In the genomic region with DNA sequence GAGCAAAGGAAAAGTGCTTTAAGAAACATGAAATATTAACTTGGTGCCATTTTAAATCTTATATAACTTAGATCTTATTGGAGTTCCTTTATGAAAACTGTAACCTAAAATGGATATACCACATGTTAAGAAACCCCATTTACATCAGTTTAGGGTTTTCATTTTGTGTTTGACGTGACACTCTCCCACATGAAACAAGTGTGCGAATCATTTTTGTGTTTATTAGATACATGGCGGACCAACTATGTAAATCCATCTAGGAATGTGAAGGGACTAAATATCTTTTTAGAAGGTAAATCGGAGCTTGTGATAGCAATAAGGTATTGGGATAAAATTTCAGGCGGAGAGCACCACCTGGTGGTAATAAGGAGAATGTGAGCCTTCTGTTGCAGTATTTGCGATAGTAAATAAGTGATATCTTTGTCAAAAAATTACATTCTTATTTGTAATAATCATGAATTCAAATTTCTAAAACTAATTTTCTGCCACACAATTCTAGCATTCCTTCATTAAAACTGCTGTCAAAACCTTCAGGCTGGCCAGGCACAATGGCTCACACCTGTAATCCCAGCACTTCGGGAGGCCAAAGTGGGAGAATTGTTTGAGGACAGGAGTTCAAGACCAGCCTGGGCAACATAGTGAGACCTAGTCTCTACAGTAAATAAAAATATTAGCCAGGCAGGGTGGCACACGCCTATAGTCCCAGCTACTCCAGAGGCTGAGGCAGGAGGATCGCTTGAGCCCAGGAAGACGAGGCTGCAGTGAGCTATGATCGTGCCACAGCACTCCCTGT, we compare ENCODE assay signal across 7 cellular contexts. TPM values are rescaled to one million over a fixed set of nuclear protein-coding genes. Genes with fewer than 3 reads are reported as not detected.
DNase-seq lines count a peak whose midpoint lies in the region; ATAC-seq, FAIRE-seq and TF ChIP-seq lines count a peak whose summit lies in the region.

No MANE protein-coding gene starts in this region.

- no peak for TF ChIP-seq POLR2A in K562 (conservative IDR thresholded peaks at IDR 0.05)

- H3K4me3 ChIP-seq in OCI-LY7 (ENCODE audit: low read depth, low read length, poor library complexity, severe bottlenecking) (no peak overlapping the region), K562 (no peak overlapping the region)

- peaks cover 15% of the 10 kb centered on the region; the same call in 1 of the 2 replicates for H4K20me1 ChIP-seq in OCI-LY7 (ENCODE audit: insufficient read depth, low read length)
- H4K20me1 ChIP-seq in K562 (replicated peaks; ENCODE audit: control insufficient read depth, insufficient read depth, low read length) = no peaks in the 10 kb centered on the region

- H3K79me2 ChIP-seq in OCI-LY7 (ENCODE audit: insufficient read depth, low read depth, low read length) (peaks cover 84% of the 10 kb centered on the region), K562 (ENCODE audit: control insufficient read depth, insufficient read depth, low read length) (peaks cover 94% of the 10 kb centered on the region)

- H3K36me3 ChIP-seq in OCI-LY7 (ENCODE audit: insufficient read depth, low read length) = peaks cover 30% of the 10 kb centered on the region
- H3K36me3 ChIP-seq in K562 (ENCODE audit: control insufficient read depth, insufficient read depth, low read length) = peaks cover 53% of the 10 kb centered on the region

- peak; percentile 95 to 98 for TF ChIP-seq RAD21 in K562 (CRISPR knock-in tag; conservative IDR thresholded peaks at IDR 0.05 in 1 of 2, IDR thresholded peaks at IDR 0.05 in 1 of 2)

- H3K4me1 ChIP-seq in OCI-LY7 (ENCODE audit: insufficient read depth, low read length, poor library complexity, severe bottlenecking) (peaks cover 45% of the 10 kb centered on the region), K562 (replicated peaks in 1 of 2; ENCODE audit: control insufficient read depth in 2 of 2, insufficient read depth in 2 of 2, low read length in 2 of 2) (peaks cover 8 to 25% of the 10 kb centered on the region in 2 experiments)

- H2AFZ ChIP-seq in OCI-LY7 (ENCODE audit: low read length) (no peak overlapping the region), K562 (ENCODE audit: low read depth, low read length) (no peak overlapping the region)

- H3K9me2 ChIP-seq in OCI-LY7 (ENCODE audit: insufficient read depth, low read length) = no peaks in the 10 kb centered on the region

- TF ChIP-seq EP300 in K562 (IDR thresholded peaks at IDR 0.05; ENCODE audit: low read length) = no peak

- CTCF ChIA-PET in OCI-LY7 (lab: Charles Lee; ENCODE audit: unreplicated experiment) (interaction anchor here (0.9 to 1.0 kb wide), 3 partner anchors 60 to 253 kb away, joined by 3 to 6 read pairs (median 3); no protein-coding TSS in a partner anchor), K562 (lab: Yijun Ruan, JAX; ENCODE audit: low intra/inter-chr PET ratio) (interaction anchor here (0.6 to 5.1 kb wide), 12 partner anchors 20 to 664 kb away, joined by 3 to 43 read pairs (median 6); partner anchors contain the start of gene PPT1)

- in situ Hi-C loops in K562 (cut with MboI) = loop anchor here (5.0 kb wide), 3 partner anchors 68 to 323 kb away; no protein-coding TSS in a partner anchor

- peak; percentile 85 for FAIRE-seq in K562 (lab: Jason Lieb, UNC)

- ATAC-seq in K562 = peak; percentile 69
- ATAC-seq in GM21528 (IDR thresholded peaks at IDR 0.05; ENCODE audit: low FRiP score, unreplicated experiment) = no peak

- no peak overlapping the region for H3K9ac ChIP-seq in K562 (ENCODE audit: insufficient read depth in 1 of 2, low read depth in 2 of 2, low read length in 2 of 2)

- peak; percentile 50 for DNase-seq in DMS53 treated with DMSO at 0.1 percent for 48 hours (lab: John Stamatoyannopoulos, UW; ENCODE audit: unreplicated experiment)
- DNase-seq in HT1080 (ENCODE audit: low read depth) = peak; percentile 22
- DNase-seq in OCI-LY7 (ENCODE audit: low spot score) = peak; percentile 72
- peak; percentile 50 to 80 (median 54) for DNase-seq in K562 (ENCODE audit: extremely low read depth in 1 of 4, low spot score in 3 of 4)
- DNase-seq in inferior parietal cortex (ENCODE audit: extremely low spot score) = peak; percentile 85
- peak; percentile 38 for DNase-seq in stromal cell of bone marrow (ENCODE audit: low read depth)

- no peaks in the 10 kb centered on the region for H3K27me3 ChIP-seq in K562 (ENCODE audit: control insufficient read depth in 2 of 2, insufficient read depth in 2 of 2, low read length in 2 of 2)

- H3K9me3 ChIP-seq in OCI-LY7 (ENCODE audit: low read length) (no peaks in the 10 kb centered on the region), K562 (replicated peaks; ENCODE audit: control insufficient read depth, insufficient read depth, low read depth, low read length) (no peaks in the 10 kb centered on the region)

- BruUV-seq in OCI-LY7 (replicated peaks; lab: Mats Ljungman, UMichigan) (no TSS peak), K562 (replicated peaks; lab: Mats Ljungman, UMichigan) (no TSS peak)

- peak; percentile 99 for TF ChIP-seq CTCF in OCI-LY7 (conservative IDR thresholded peaks at IDR 0.05; ENCODE audit: low read length)
- TF ChIP-seq CTCF in K562 (IDR thresholded peaks at IDR 0.05 in 2 of 3, conservative IDR thresholded peaks at IDR 0.05 in 1 of 3; ENCODE audit: insufficient read depth in 2 of 3, low read depth in 1 of 3, low read length in 3 of 3) = peak; percentile 56 to 92 (median 75); a peak in 5 of 6 replicates

- 48% methylated on average over 11 of the region's 11 CpGs for WGBS in K562 (ENCODE audit: insufficient coverage, low coverage, missing lambda C conversion rate)

- POLR2A ChIA-PET in OCI-LY7 (lab: Charles Lee) = interaction anchor here (0.5 to 1.9 kb wide), 7 partner anchors 12 to 583 kb away, joined by 3 to 4 read pairs (median 3); no protein-coding TSS in a partner anchor
- POLR2A ChIA-PET in K562 (lab: Yijun Ruan, JAX) = interaction anchor here (0.7 to 1.8 kb wide), 11 partner anchors 10 to 262 kb away, joined by 3 to 7 read pairs (median 4); no protein-coding TSS in a partner anchor

- H3K4me2 ChIP-seq in OCI-LY7 (ENCODE audit: low read length) = peak overlapping the region; percentile 42
- H3K4me2 ChIP-seq in K562 (ENCODE audit: insufficient read depth, low read length) = no peak overlapping the region

- H3K9me1 ChIP-seq in K562 (ENCODE audit: control insufficient read depth, insufficient read depth, low read length) = no peaks in the 10 kb centered on the region

- intact Hi-C loops in OCI-LY7 (cut with micrococcal nuclease; ENCODE audit: unreplicated experiment) (loop anchor here (1.0 to 5.0 kb wide), 4 partner anchors 23 to 323 kb away; no protein-coding TSS in a partner anchor), K562 (cut with micrococcal nuclease) (loop anchor here (2.0 to 5.0 kb wide), 5 partner anchors 66 to 323 kb away; partner anchors contain the start of gene COL9A2)

- H3K27ac ChIP-seq in OCI-LY7 (ENCODE audit: low read depth, low read length, poor library complexity, severe bottlenecking) (peak overlapping the region; percentile 34), K562 (ENCODE audit: extremely low read depth, low read depth, low read length) (no peak overlapping the region)

RNA-seq across cellular contexts. Expression of gene SMAP2, which starts 31.3 kb away (rescaled TPM):
- 19.1 and 23.2 TPM in 2 replicates for total RNA-seq in HT1080 (2014; rRNA removed; shearing (Covaris generic))
- 25.8 and 26.8 TPM in 2 replicates for polyA plus RNA-seq in HT1080 (2015; cell fraction: cytosol; rRNA removed)
- polyA plus RNA-seq in HT1080 (2015; cell fraction: nucleus; rRNA removed) = 19.9 and 23.4 TPM in 2 replicates
- 50.3 and 60.5 TPM in 2 replicates for total RNA-seq in OCI-LY7 (2014; rRNA removed; shearing (Covaris generic))
- total RNA-seq in OCI-LY7 (2022) (105 and 118 TPM in 2 replicates), K562 (2014; rRNA removed) (80.1 and 98.2 TPM in 2 replicates), K562 (2014; rRNA removed; fragmentation: Illumina TruSeq; extraction: Trizol) (94.1 and 101 TPM in 2 replicates), K562 (2015; rRNA removed; fragmentation: Illumina TruSeq; extraction: Trizol) (89.1 and 92.4 TPM in 2 replicates), K562 (2021) (109 and 117 TPM in 2 replicates)
- total RNA-seq in K562 (2011; cell fraction: chromatin; rRNA removed; ENCODE audit: low replicate concordance) = 77.4 and 118 TPM in 2 replicates
- total RNA-seq in K562 (2011; cell fraction: nucleolus; rRNA removed) = 37.0 and 50.1 TPM in 2 replicates
- 81.5 and 109 TPM in 2 replicates for total RNA-seq in K562 (2011; cell fraction: nucleoplasm; rRNA removed)
- polyA plus RNA-seq in K562 (2011; rRNA removed) (114 and 124 TPM in 2 replicates), K562 (2014; fragmentation: Illumina TruSeq; extraction: Trizol) (173 and 212 TPM in 2 replicates), K562 (2014; fragmentation: Nextera tagmentation; extraction: Ambion mirVana) (10 to 100 TPM; 38.7 to 47.3 TPM), K562 (2014; rRNA removed) (89.4 and 94.7 TPM in 2 replicates)
- 98.8 and 132 TPM in 2 replicates for polyA plus RNA-seq in K562 (2011; cell fraction: cytosol; rRNA removed)
- polyA plus RNA-seq in K562 (2011; cell fraction: nucleus; rRNA removed) = 81.2 and 89.1 TPM in 2 replicates
- polyA plus RNA-seq in K562 (2012) = 100 and 128 TPM in 2 replicates
- polyA minus RNA-seq in K562 (2011; rRNA and poly(A)+ RNA removed) = 129 and 160 TPM in 2 replicates
- polyA minus RNA-seq in K562 (2011; cell fraction: cytosol; rRNA and poly(A)+ RNA removed) = 71.4 and 74.3 TPM in 2 replicates
- polyA minus RNA-seq in K562 (2011; cell fraction: nucleus; rRNA and poly(A)+ RNA removed) = 28.4 and 48.0 TPM in 2 replicates

RNA-seq across cellular contexts. Expression of gene ZFP69B, which starts 45.4 kb away (rescaled TPM):
- 4.0 and 5.0 TPM in 2 replicates for total RNA-seq in HT1080 (2014; rRNA removed; shearing (Covaris generic))
- polyA plus RNA-seq in HT1080 (2015; cell fraction: cytosol; rRNA removed) = 6.3 and 6.8 TPM in 2 replicates
- 6.8 TPM in 2 replicates for polyA plus RNA-seq in HT1080 (2015; cell fraction: nucleus; rRNA removed)
- 12.7 and 18.2 TPM in 2 replicates for total RNA-seq in OCI-LY7 (2014; rRNA removed; shearing (Covaris generic))
- total RNA-seq in OCI-LY7 (2022) = 26.8 and 28.3 TPM in 2 replicates
- 10.7 and 26.6 TPM in 2 replicates for total RNA-seq in K562 (2011; cell fraction: chromatin; rRNA removed; ENCODE audit: low replicate concordance)
- total RNA-seq in K562 (2011; cell fraction: nucleolus; rRNA removed) = 7.2 and 9.2 TPM in 2 replicates
- total RNA-seq in K562 (2011; cell fraction: nucleoplasm; rRNA removed) = 11.4 and 12.9 TPM in 2 replicates
- total RNA-seq in K562 (2014; rRNA removed) = 6.0 and 6.4 TPM in 2 replicates
- total RNA-seq in K562 (2014; rRNA removed; fragmentation: Illumina TruSeq; extraction: Trizol) = 10.3 and 12.8 TPM in 2 replicates
- total RNA-seq in K562 (2015; rRNA removed; fragmentation: Illumina TruSeq; extraction: Trizol) = 5.5 and 5.6 TPM in 2 replicates
- 8.2 and 9.5 TPM in 2 replicates for total RNA-seq in K562 (2021)
- 7.5 and 8.4 TPM in 2 replicates for polyA plus RNA-seq in K562 (2011; rRNA removed)
- polyA plus RNA-seq in K562 (2011; cell fraction: cytosol; rRNA removed) = 1.6 and 2.9 TPM in 2 replicates
- 5.7 and 5.9 TPM in 2 replicates for polyA plus RNA-seq in K562 (2011; cell fraction: nucleus; rRNA removed)
- 4.5 and 5.3 TPM in 2 replicates for polyA plus RNA-seq in K562 (2012)
- 9.4 and 10.2 TPM in 2 replicates for polyA plus RNA-seq in K562 (2014; fragmentation: Illumina TruSeq; extraction: Trizol)
- 1 to 10 TPM; 1.6 to 2.8 TPM for polyA plus RNA-seq in K562 (2014; fragmentation: Nextera tagmentation; extraction: Ambion mirVana)
- polyA plus RNA-seq in K562 (2014; rRNA removed) = 7.9 and 8.9 TPM in 2 replicates
- polyA minus RNA-seq in K562 (2011; rRNA and poly(A)+ RNA removed) = 10.6 and 14.2 TPM in 2 replicates
- polyA minus RNA-seq in K562 (2011; cell fraction: cytosol; rRNA and poly(A)+ RNA removed) = 2.9 and 4.1 TPM in 2 replicates
- 5.3 and 9.3 TPM in 2 replicates for polyA minus RNA-seq in K562 (2011; cell fraction: nucleus; rRNA and poly(A)+ RNA removed)

Comparison
In these comparisons a context has a peak if more than half of its experiments do, and no peak if none do; other contexts are left out.
1. DNase-seq: peak in every context shown above with its lines; median percentile 85 in inferior parietal cortex; 72 in OCI-LY7; 54 in K562; 50 in DMS53 treated with DMSO at 0.1 percent for 48 hours; 38 in stromal cell of bone marrow; 22 in HT1080.